Comparison of ENCODE assay signal across 22 cellular contexts in genomic region chr5:107790671-107791070, GRCh38.
DNase-seq lines count a peak whose midpoint lies in the region; ATAC-seq, FAIRE-seq and TF ChIP-seq lines count a peak whose summit lies in the region.
"Had no signal": no experiment of that assay in that cellular context is flagged by ENCODE, and none has a peak within 500 bp of the region (broad histone marks: within the 10 kb centered on the region; RNA-seq: fewer than 3 reads in every experiment).

No MANE protein-coding gene starts in this region.

- H4K20me1 ChIP-seq in Karpas-422 (ENCODE audit: insufficient read depth, low read depth, low read length) = no peaks in the 10 kb centered on the region
- H4K20me1 ChIP-seq: BLaER1 treated with 17β-estradiol and CSF1 and Interleukin-3, amounts not matched to agents 10 nM and 100 nM had no signal

- H3K27me3 ChIP-seq in Karpas-422 (ENCODE audit: low read length) (no peaks in the 10 kb centered on the region), foreskin keratinocyte (no peaks in the 10 kb centered on the region)
- H3K27me3 ChIP-seq: BLaER1 treated with 17β-estradiol and CSF1 and Interleukin-3, amounts not matched to agents 10 nM and 100 nM had no signal

- H3K79me2 ChIP-seq in Karpas-422 (ENCODE audit: low read length) = no peaks in the 10 kb centered on the region

- H2AFZ ChIP-seq in Karpas-422 (ENCODE audit: low read length) = no peak overlapping the region

- H3K4me2 ChIP-seq in Karpas-422 (ENCODE audit: low read depth, low read length, poor library complexity, severe bottlenecking) = no peak overlapping the region
- H3K4me2 ChIP-seq: A549; BLaER1 treated with 17β-estradiol and CSF1 and Interleukin-3, amounts not matched to agents 10 nM and 100 nM had no signal

- no peak for FAIRE-seq in frontal cortex (lab: Jason Lieb, UNC)
- FAIRE-seq: A549, D721Med, G401.6, GM12891, GM19239 had no signal

- H3K4me1 ChIP-seq in Karpas-422 (ENCODE audit: low read length) (no peaks in the 10 kb centered on the region), foreskin keratinocyte (no peaks in the 10 kb centered on the region)
- H3K4me1 ChIP-seq: A549; BLaER1 treated with 17β-estradiol and CSF1 and Interleukin-3, amounts not matched to agents 10 nM and 100 nM; Caco-2 had no signal

- no peak overlapping the region for H3K27ac ChIP-seq in Karpas-422 (ENCODE audit: low read length)
- H3K27ac ChIP-seq in foreskin keratinocyte = no peak overlapping the region
- H3K27ac ChIP-seq: 22Rv1; A549; BLaER1 treated with 17β-estradiol and CSF1 and Interleukin-3, amounts not matched to agents 10 nM and 100 nM; C4-2B had no signal

- DNase-seq in Karpas-422 (peak; percentile 10), foreskin keratinocyte (no peak), kidney tubule cell (ENCODE audit: low spot score) (peak; percentile 29), renal cortical epithelial cell (ENCODE audit: low read depth) (peak; percentile 92), frontal cortex (ENCODE audit: low spot score in 2 of 2) (no peak), KG1 (lab: John Stamatoyannopoulos, UW) (no peak)
- DNase-seq: AML-193; Caco-2; Calu3; CD4-positive, alpha-beta T cell; CD8-positive, alpha-beta T cell; DMS79 treated with DMSO at 0.1 percent for 48 hours; GF-D8 had no signal

- H3K4me3 ChIP-seq in Karpas-422 (ENCODE audit: low read length) = no peak overlapping the region
- H3K4me3 ChIP-seq: A549; BLaER1 treated with 17β-estradiol and CSF1 and Interleukin-3, amounts not matched to agents 10 nM and 100 nM had no signal

- no peaks in the 10 kb centered on the region for H3K9me3 ChIP-seq in Karpas-422 (ENCODE audit: low read length)
- H3K9me3 ChIP-seq: A549, Caco-2 had no signal

- TF ChIP-seq CTCF in foreskin keratinocyte (conservative IDR thresholded peaks at IDR 0.05) = no peak

- H3K9ac ChIP-seq in Karpas-422 (ENCODE audit: low read length) = no peak overlapping the region
- H3K9ac ChIP-seq: BLaER1 treated with 17β-estradiol and CSF1 and Interleukin-3, amounts not matched to agents 10 nM and 100 nM had no signal

- ATAC-seq in foreskin keratinocyte = peak; percentile 21
- no peak for ATAC-seq in HG02610 (IDR thresholded peaks at IDR 0.05; ENCODE audit: unreplicated experiment)
- ATAC-seq: A549; CD8-positive, alpha-beta T cell had no signal

- no peaks in the 10 kb centered on the region for H3K36me3 ChIP-seq in Karpas-422 (ENCODE audit: insufficient read depth, low read length)
- H3K36me3 ChIP-seq: BLaER1 treated with 17β-estradiol and CSF1 and Interleukin-3, amounts not matched to agents 10 nM and 100 nM had no signal

- no peaks in the 10 kb centered on the region for H3K9me2 ChIP-seq in Karpas-422 (replicated peaks; ENCODE audit: insufficient read depth, low read length)

Comparison
In these comparisons a context has a peak if more than half of its experiments do, and no peak if none do; other contexts are left out.
1. DNase-seq: peak in Karpas-422 (single experiment), kidney tubule cell (single experiment) and renal cortical epithelial cell (single experiment); none in foreskin keratinocyte (0 of 2), frontal cortex (0 of 2) and KG1 (single experiment).